In the genomic region with DNA sequence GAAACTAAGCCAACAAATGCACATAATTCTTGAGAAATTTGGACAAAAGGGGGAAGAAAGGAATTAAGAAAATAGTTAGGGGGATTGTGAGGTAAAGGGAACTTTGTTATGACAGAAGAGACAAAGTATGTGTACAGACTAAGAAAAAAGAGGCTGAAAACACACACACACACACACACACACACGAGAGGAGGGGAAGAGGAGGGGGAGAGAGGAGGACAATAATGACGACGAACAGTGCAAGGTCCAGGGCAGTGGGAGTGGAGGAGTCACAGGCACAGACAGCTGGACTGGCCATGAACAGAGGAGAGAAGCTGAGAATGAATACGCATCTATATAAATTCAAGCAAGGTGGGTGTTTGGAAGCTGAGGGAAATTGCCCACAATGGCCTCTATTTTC, we compare ENCODE assay signal across 1 cellular context.
TF ChIP-seq lines count a peak whose summit lies in the region.

No MANE protein-coding gene starts in this region.

TF ChIP-seq in HepG2, 621 proteins besides CTCF, POLR2A, EP300 and RAD21 (continued from another document and continues in another):
- TF ChIP-seq, protein P1, sequence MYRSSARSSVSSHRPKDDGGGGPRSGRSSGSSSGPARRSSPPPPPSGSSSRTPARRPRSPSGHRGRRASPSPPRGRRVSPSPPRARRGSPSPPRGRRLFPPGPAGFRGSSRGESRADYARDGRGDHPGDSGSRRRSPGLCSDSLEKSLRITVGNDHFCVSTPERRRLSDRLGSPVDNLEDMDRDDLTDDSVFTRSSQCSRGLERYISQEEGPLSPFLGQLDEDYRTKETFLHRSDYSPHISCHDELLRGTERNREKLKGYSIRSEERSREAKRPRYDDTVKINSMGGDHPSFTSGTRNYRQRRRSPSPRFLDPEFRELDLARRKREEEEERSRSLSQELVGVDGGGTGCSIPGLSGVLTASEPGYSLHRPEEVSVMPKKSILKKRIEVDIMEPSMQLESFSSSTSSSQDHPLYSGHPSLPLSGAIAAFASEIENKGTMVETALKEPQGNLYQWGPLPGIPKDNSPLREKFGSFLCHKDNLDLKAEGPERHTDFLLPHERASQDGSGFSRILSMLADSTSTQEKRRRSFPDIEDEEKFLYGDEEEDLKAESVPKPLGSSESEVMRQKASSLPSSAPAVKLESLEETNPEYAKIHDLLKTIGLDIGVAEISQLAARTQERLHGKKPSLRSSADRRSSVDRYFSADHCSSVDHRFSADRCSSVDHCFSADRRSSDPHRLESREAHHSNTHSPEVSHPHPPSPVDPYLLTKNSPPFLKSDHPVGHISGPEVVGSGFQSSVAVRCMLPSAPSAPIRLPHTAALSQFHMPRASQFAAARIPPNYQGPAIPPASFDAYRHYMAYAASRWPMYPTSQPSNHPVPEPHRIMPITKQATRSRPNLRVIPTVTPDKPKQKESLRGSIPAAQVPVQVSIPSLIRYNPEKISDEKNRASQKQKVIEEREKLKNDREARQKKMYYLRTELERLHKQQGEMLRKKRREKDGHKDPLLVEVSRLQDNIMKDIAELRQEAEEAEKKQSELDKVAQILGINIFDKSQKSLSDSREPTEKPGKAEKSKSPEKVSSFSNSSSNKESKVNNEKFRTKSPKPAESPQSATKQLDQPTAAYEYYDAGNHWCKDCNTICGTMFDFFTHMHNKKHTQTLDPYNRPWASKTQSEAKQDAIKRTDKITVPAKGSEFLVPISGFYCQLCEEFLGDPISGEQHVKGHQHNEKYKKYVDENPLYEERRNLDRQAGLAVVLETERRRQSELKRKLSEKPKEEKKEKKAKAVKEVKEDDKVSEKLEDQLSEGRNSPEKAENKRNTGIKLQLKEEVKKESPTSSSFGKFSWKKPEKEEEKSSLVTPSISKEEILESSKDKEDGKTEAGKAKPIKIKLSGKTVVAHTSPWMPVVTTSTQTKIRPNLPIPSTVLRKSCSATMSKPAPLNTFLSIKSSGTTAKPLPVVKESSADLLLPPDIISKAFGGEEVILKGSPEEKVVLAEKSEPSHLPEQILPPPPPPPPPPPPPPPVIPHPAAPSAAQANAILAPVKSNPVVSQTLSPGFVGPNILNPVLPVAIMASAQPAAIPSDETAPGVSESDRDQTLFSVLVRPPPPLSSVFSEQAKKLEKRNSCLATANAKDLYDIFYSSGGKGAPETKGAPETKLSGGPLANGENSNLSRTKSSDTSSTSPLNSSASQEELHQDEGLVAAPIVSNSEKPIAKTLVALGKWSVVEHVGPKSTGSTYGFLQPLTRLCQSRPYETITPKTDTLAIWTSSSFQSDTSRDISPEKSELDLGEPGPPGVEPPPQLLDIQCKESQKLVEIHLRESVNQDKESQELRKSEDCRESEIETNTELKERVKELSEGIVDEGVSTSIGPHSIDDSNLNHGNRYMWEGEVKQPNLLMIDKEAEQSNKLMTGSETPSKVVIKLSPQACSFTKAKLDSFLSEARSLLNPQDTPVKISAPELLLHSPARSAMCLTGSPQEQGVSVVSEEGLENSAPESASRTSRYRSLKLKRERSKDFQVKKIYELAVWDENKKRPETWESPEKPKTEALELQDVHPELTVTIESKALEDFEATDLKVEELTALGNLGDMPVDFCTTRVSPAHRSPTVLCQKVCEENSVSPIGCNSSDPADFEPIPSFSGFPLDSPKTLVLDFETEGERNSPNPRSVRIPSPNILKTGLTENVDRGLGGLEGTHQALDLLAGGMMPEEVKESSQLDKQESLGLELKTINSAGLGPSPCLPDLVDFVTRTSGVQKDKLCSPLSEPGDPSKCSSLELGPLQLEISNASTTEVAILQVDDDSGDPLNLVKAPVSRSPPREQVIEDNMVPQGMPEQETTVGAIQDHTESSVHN (CRISPR knock-in tag; IDR thresholded peaks at IDR 0.05), result no peak
- TF ChIP-seq ZFX (CRISPR knock-in tag; IDR thresholded peaks at IDR 0.05; ENCODE audit: low read depth) (peak; percentile 28; the same call in 1 of the 2 replicates), ZNF652 (CRISPR knock-in tag; IDR thresholded peaks at IDR 0.05; ENCODE audit: borderline replicate concordance, low read depth) (no peak), ZNF557 (CRISPR knock-in tag; IDR thresholded peaks at IDR 0.05) (no peak), MZF1 (CRISPR knock-in tag; IDR thresholded peaks at IDR 0.05; ENCODE audit: borderline replicate concordance) (no peak), HNRNPK (IDR thresholded peaks at IDR 0.05; ENCODE audit: low read depth, low read length, poor library complexity, severe bottlenecking) (no peak), SMAD9 (CRISPR knock-in tag; IDR thresholded peaks at IDR 0.05) (no peak), ZNF354B (CRISPR knock-in tag; IDR thresholded peaks at IDR 0.05) (no peak), SPEN (CRISPR knock-in tag; IDR thresholded peaks at IDR 0.05; ENCODE audit: low read depth) (0 out of 2 replicates have a peak, but pooled peaks have one; percentile 27), ZSCAN21 (CRISPR knock-in tag; IDR thresholded peaks at IDR 0.05; ENCODE audit: borderline replicate concordance) (0 out of 2 replicates have a peak, but pooled peaks have one; percentile 20), FOXO1 (CRISPR knock-in tag; IDR thresholded peaks at IDR 0.05) (0 out of 2 replicates have a peak, but pooled peaks have one; percentile 25), CCAR2 (optimal IDR thresholded peaks at IDR 0.05; ENCODE audit: low read depth, low read length) (no peak), ZNF432 (CRISPR knock-in tag; IDR thresholded peaks at IDR 0.05; ENCODE audit: borderline replicate concordance) (no peak), NFIC (IDR thresholded peaks at IDR 0.05; ENCODE audit: low read length) (no peak), ARHGAP35 (CRISPR knock-in tag; IDR thresholded peaks at IDR 0.05; ENCODE audit: borderline replicate concordance) (no peak), ZNF232 (CRISPR knock-in tag; IDR thresholded peaks at IDR 0.05; ENCODE audit: borderline replicate concordance) (no peak), HHEX (CRISPR knock-in tag; IDR thresholded peaks at IDR 0.05) (no peak; the same call in 1 of the 2 replicates), NRL (CRISPR knock-in tag; IDR thresholded peaks at IDR 0.05; ENCODE audit: borderline replicate concordance) (no peak), SALL2 (CRISPR knock-in tag; IDR thresholded peaks at IDR 0.05) (0 out of 2 replicates have a peak, but pooled peaks have one; percentile 57), JUND (CRISPR knock-in tag; IDR thresholded peaks at IDR 0.05) (0 out of 2 replicates have a peak, but pooled peaks have one; percentile 40), ZNF101 (CRISPR knock-in tag; IDR thresholded peaks at IDR 0.05; ENCODE audit: borderline replicate concordance, low read depth) (no peak), ZNF616 (CRISPR knock-in tag; IDR thresholded peaks at IDR 0.05; ENCODE audit: low read depth) (no peak), BRD4 (CRISPR knock-in tag; IDR thresholded peaks at IDR 0.05) (no peak), HNF4A (CRISPR knock-in tag; IDR thresholded peaks at IDR 0.05) (peak; percentile 86), HOXA5 (CRISPR knock-in tag; IDR thresholded peaks at IDR 0.05) (no peak), ATF7 (IDR thresholded peaks at IDR 0.05) (peak; percentile 75), ATF7 (CRISPR knock-in tag; IDR thresholded peaks at IDR 0.05) (peak; percentile 94), PHF20 (CRISPR knock-in tag; IDR thresholded peaks at IDR 0.05) (no peak)
- TF ChIP-seq, protein P2, sequence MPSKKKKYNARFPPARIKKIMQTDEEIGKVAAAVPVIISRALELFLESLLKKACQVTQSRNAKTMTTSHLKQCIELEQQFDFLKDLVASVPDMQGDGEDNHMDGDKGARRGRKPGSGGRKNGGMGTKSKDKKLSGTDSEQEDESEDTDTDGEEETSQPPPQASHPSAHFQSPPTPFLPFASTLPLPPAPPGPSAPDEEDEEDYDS (CRISPR knock-in tag; IDR thresholded peaks at IDR 0.05), result 0 out of 2 replicates have a peak, but pooled peaks have one; percentile 24
- TF ChIP-seq, protein P3, sequence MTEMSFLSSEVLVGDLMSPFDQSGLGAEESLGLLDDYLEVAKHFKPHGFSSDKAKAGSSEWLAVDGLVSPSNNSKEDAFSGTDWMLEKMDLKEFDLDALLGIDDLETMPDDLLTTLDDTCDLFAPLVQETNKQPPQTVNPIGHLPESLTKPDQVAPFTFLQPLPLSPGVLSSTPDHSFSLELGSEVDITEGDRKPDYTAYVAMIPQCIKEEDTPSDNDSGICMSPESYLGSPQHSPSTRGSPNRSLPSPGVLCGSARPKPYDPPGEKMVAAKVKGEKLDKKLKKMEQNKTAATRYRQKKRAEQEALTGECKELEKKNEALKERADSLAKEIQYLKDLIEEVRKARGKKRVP (CRISPR knock-in tag; IDR thresholded peaks at IDR 0.05), result no peak
- TF ChIP-seq, protein P4, sequence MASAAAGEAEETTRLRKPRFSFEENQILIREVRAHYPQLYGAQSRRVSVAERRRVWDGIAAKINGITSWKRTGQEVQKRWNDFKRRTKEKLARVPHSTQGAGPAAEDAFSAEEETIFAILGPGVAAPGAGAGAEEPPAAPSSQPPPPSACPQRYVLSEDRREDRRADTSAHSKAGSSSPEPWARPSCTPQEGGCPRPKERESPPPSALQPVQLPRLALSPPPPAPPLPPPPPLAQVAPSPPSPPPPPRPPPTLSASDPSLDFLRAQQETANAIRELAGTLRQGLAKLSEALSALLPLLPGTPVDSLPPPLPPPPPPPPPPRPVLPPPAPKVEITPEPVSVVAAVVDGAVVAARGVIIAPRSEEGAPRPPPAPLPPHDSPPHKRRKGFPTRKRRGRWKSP (CRISPR knock-in tag; IDR thresholded peaks at IDR 0.05), result no peak
- TF ChIP-seq, protein P5, sequence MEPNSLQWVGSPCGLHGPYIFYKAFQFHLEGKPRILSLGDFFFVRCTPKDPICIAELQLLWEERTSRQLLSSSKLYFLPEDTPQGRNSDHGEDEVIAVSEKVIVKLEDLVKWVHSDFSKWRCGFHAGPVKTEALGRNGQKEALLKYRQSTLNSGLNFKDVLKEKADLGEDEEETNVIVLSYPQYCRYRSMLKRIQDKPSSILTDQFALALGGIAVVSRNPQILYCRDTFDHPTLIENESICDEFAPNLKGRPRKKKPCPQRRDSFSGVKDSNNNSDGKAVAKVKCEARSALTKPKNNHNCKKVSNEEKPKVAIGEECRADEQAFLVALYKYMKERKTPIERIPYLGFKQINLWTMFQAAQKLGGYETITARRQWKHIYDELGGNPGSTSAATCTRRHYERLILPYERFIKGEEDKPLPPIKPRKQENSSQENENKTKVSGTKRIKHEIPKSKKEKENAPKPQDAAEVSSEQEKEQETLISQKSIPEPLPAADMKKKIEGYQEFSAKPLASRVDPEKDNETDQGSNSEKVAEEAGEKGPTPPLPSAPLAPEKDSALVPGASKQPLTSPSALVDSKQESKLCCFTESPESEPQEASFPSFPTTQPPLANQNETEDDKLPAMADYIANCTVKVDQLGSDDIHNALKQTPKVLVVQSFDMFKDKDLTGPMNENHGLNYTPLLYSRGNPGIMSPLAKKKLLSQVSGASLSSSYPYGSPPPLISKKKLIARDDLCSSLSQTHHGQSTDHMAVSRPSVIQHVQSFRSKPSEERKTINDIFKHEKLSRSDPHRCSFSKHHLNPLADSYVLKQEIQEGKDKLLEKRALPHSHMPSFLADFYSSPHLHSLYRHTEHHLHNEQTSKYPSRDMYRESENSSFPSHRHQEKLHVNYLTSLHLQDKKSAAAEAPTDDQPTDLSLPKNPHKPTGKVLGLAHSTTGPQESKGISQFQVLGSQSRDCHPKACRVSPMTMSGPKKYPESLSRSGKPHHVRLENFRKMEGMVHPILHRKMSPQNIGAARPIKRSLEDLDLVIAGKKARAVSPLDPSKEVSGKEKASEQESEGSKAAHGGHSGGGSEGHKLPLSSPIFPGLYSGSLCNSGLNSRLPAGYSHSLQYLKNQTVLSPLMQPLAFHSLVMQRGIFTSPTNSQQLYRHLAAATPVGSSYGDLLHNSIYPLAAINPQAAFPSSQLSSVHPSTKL (CRISPR knock-in tag; IDR thresholded peaks at IDR 0.05), result 0 out of 2 replicates have a peak, but pooled peaks have one; percentile 48
- TF ChIP-seq, protein P6, sequence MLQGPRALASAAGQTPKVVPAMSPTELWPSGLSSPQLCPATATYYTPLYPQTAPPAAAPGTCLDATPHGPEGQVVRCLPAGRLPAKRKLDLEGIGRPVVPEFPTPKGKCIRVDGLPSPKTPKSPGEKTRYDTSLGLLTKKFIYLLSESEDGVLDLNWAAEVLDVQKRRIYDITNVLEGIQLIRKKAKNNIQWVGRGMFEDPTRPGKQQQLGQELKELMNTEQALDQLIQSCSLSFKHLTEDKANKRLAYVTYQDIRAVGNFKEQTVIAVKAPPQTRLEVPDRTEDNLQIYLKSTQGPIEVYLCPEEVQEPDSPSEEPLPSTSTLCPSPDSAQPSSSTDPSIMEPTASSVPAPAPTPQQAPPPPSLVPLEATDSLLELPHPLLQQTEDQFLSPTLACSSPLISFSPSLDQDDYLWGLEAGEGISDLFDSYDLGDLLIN (CRISPR knock-in tag; IDR thresholded peaks at IDR 0.05; ENCODE audit: borderline replicate concordance), result no peak
- TF ChIP-seq, protein P7, sequence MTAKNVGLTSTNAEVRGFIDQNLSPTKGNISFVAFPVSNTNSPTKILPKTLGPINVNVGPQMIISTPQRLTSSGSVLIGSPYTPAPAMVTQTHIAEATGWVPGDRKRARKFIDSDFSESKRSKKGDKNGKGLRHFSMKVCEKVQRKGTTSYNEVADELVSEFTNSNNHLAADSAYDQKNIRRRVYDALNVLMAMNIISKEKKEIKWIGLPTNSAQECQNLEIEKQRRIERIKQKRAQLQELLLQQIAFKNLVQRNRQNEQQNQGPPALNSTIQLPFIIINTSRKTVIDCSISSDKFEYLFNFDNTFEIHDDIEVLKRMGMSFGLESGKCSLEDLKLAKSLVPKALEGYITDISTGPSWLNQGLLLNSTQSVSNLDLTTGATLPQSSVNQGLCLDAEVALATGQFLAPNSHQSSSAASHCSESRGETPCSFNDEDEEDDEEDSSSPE (CRISPR knock-in tag; IDR thresholded peaks at IDR 0.05), result no peak
